Comparison of ENCODE assay signal across 2 cellular contexts in genomic region chr4:45944000-45944399, GRCh38.
TF ChIP-seq lines count a peak whose summit lies in the region.

No MANE protein-coding gene starts in this region.

TF ChIP-seq in SK-N-SH, 30 proteins besides CTCF, POLR2A, EP300 and RAD21 (continued from another document):
- TF ChIP-seq, protein P1, sequence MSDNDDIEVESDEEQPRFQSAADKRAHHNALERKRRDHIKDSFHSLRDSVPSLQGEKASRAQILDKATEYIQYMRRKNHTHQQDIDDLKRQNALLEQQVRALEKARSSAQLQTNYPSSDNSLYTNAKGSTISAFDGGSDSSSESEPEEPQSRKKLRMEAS (IDR thresholded peaks at IDR 0.05; ENCODE audit: low read depth): no peak
- TF ChIP-seq SIN3A (IDR thresholded peaks at IDR 0.05; ENCODE audit: borderline replicate concordance, low read depth, low read length): no peak
- TF ChIP-seq GABPA (IDR thresholded peaks at IDR 0.05; ENCODE audit: low read depth): no peak

TF ChIP-seq in SK-N-SH treated with all-trans-retinoic acid at 6 μM for 48 hours, 23 proteins besides CTCF, POLR2A, EP300 and RAD21 (continued from another document):
- TF ChIP-seq, protein P2, sequence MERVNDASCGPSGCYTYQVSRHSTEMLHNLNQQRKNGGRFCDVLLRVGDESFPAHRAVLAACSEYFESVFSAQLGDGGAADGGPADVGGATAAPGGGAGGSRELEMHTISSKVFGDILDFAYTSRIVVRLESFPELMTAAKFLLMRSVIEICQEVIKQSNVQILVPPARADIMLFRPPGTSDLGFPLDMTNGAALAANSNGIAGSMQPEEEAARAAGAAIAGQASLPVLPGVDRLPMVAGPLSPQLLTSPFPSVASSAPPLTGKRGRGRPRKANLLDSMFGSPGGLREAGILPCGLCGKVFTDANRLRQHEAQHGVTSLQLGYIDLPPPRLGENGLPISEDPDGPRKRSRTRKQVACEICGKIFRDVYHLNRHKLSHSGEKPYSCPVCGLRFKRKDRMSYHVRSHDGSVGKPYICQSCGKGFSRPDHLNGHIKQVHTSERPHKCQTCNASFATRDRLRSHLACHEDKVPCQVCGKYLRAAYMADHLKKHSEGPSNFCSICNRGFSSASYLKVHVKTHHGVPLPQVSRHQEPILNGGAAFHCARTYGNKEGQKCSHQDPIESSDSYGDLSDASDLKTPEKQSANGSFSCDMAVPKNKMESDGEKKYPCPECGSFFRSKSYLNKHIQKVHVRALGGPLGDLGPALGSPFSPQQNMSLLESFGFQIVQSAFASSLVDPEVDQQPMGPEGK (CRISPR knock-in tag; IDR thresholded peaks at IDR 0.05; ENCODE audit: borderline replicate concordance): no peak
